ENCODE assay signal across 1 cellular context in the genomic region with DNA sequence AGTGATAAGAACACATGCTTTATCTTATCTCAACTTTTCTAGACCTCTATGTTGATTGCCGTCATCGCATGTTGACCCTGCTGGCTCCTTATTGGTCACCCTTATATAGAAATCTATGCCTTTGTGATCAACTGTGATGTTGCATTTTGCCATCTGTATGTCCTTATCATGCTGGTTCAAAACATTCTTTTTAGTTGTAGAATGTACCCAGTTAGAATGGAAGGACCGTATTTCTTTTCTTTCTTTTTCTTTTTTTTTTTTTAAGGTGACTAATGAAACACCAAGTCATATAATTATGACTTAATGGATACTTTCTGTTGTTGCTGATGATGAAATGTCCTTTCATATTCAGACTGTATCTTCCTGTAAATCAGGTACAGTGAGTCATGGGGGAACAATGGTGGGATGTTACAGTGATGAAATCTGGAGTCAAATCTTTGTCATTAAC.
TF ChIP-seq lines count a peak whose summit lies in the region.

No MANE protein-coding gene starts in this region.

TF ChIP-seq in K562, 482 proteins besides CTCF, POLR2A, EP300 and RAD21 (continued from another document and continues in another):
- TF ChIP-seq, protein P1, sequence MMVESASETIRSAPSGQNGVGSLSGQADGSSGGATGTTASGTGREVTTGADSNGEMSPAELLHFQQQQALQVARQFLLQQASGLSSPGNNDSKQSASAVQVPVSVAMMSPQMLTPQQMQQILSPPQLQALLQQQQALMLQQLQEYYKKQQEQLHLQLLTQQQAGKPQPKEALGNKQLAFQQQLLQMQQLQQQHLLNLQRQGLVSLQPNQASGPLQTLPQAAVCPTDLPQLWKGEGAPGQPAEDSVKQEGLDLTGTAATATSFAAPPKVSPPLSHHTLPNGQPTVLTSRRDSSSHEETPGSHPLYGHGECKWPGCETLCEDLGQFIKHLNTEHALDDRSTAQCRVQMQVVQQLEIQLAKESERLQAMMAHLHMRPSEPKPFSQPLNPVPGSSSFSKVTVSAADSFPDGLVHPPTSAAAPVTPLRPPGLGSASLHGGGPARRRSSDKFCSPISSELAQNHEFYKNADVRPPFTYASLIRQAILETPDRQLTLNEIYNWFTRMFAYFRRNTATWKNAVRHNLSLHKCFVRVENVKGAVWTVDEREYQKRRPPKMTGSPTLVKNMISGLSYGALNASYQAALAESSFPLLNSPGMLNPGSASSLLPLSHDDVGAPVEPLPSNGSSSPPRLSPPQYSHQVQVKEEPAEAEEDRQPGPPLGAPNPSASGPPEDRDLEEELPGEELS (CRISPR knock-in tag; IDR thresholded peaks at IDR 0.05; ENCODE audit: borderline replicate concordance), result no peak
- TF ChIP-seq SP2 (IDR thresholded peaks at IDR 0.05; ENCODE audit: extremely low read depth, low read depth, low read length, poor library complexity, severe bottlenecking) (no peak), FOXA1 (IDR thresholded peaks at IDR 0.05; ENCODE audit: borderline replicate concordance) (no peak), KDM4B (IDR thresholded peaks at IDR 0.05; ENCODE audit: borderline replicate concordance in 2 of 2, low read depth in 1 of 2) (no peak), ZNF589 (CRISPR knock-in tag; IDR thresholded peaks at IDR 0.05; ENCODE audit: low read depth) (no peak), EHMT2 (IDR thresholded peaks at IDR 0.05) (no peak), SRSF3 (IDR thresholded peaks at IDR 0.05; ENCODE audit: insufficient read depth, low read length) (no peak), KLF1 (tag; IDR thresholded peaks at IDR 0.05) (no peak), MCM3 (IDR thresholded peaks at IDR 0.05) (no peak), ZNF780A (CRISPR knock-in tag; IDR thresholded peaks at IDR 0.05) (no peak), HNRNPUL1 (IDR thresholded peaks at IDR 0.05; ENCODE audit: low read length) (no peak), RBM34 (IDR thresholded peaks at IDR 0.05; ENCODE audit: borderline replicate concordance, insufficient read depth, low read length) (no peak), TRIM24 (IDR thresholded peaks at IDR 0.05) (peak; percentile 75 to 83; a peak in 3 of 4 replicates), GTF2E2 (tag; IDR thresholded peaks at IDR 0.05) (no peak), POLR2B (IDR thresholded peaks at IDR 0.05; ENCODE audit: low read depth, partially characterized antibody) (no peak), ASH1L (IDR thresholded peaks at IDR 0.05; ENCODE audit: borderline replicate concordance, low read depth, partially characterized antibody) (peak; percentile 13), NELFE (IDR thresholded peaks at IDR 0.05; ENCODE audit: insufficient read depth, insufficient read length) (no peak), JUNB (CRISPR knock-in tag; conservative IDR thresholded peaks at IDR 0.05) (no peak)
- TF ChIP-seq, protein P2, sequence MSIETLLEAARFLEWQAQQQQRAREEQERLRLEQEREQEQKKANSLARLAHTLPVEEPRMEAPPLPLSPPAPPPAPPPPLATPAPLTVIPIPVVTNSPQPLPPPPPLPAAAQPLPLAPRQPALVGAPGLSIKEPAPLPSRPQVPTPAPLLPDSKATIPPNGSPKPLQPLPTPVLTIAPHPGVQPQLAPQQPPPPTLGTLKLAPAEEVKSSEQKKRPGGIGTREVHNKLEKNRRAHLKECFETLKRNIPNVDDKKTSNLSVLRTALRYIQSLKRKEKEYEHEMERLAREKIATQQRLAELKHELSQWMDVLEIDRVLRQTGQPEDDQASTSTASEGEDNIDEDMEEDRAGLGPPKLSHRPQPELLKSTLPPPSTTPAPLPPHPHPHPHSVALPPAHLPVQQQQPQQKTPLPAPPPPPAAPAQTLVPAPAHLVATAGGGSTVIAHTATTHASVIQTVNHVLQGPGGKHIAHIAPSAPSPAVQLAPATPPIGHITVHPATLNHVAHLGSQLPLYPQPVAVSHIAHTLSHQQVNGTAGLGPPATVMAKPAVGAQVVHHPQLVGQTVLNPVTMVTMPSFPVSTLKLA (conservative IDR thresholded peaks at IDR 0.05), result 0 out of 4 replicates have a peak, but pooled peaks of 1 of the 2 experiments have one; percentile 6
- TF ChIP-seq, protein P3, sequence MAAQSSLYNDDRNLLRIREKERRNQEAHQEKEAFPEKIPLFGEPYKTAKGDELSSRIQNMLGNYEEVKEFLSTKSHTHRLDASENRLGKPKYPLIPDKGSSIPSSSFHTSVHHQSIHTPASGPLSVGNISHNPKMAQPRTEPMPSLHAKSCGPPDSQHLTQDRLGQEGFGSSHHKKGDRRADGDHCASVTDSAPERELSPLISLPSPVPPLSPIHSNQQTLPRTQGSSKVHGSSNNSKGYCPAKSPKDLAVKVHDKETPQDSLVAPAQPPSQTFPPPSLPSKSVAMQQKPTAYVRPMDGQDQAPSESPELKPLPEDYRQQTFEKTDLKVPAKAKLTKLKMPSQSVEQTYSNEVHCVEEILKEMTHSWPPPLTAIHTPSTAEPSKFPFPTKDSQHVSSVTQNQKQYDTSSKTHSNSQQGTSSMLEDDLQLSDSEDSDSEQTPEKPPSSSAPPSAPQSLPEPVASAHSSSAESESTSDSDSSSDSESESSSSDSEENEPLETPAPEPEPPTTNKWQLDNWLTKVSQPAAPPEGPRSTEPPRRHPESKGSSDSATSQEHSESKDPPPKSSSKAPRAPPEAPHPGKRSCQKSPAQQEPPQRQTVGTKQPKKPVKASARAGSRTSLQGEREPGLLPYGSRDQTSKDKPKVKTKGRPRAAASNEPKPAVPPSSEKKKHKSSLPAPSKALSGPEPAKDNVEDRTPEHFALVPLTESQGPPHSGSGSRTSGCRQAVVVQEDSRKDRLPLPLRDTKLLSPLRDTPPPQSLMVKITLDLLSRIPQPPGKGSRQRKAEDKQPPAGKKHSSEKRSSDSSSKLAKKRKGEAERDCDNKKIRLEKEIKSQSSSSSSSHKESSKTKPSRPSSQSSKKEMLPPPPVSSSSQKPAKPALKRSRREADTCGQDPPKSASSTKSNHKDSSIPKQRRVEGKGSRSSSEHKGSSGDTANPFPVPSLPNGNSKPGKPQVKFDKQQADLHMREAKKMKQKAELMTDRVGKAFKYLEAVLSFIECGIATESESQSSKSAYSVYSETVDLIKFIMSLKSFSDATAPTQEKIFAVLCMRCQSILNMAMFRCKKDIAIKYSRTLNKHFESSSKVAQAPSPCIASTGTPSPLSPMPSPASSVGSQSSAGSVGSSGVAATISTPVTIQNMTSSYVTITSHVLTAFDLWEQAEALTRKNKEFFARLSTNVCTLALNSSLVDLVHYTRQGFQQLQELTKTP (IDR thresholded peaks at IDR 0.05; ENCODE audit: low read depth in 1 of 2, partially characterized antibody in 2 of 2), result peak in 1 of 2 experiments; percentile 13
- TF ChIP-seq, protein P4, sequence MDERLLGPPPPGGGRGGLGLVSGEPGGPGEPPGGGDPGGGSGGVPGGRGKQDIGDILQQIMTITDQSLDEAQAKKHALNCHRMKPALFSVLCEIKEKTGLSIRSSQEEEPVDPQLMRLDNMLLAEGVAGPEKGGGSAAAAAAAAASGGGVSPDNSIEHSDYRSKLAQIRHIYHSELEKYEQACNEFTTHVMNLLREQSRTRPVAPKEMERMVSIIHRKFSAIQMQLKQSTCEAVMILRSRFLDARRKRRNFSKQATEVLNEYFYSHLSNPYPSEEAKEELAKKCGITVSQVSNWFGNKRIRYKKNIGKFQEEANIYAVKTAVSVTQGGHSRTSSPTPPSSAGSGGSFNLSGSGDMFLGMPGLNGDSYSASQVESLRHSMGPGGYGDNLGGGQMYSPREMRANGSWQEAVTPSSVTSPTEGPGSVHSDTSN (CRISPR knock-in tag; IDR thresholded peaks at IDR 0.05; ENCODE audit: low read depth), result no peak
- TF ChIP-seq, protein P4 (tag; conservative IDR thresholded peaks at IDR 0.05; ENCODE audit: low read depth), result no peak
- TF ChIP-seq, protein P5, sequence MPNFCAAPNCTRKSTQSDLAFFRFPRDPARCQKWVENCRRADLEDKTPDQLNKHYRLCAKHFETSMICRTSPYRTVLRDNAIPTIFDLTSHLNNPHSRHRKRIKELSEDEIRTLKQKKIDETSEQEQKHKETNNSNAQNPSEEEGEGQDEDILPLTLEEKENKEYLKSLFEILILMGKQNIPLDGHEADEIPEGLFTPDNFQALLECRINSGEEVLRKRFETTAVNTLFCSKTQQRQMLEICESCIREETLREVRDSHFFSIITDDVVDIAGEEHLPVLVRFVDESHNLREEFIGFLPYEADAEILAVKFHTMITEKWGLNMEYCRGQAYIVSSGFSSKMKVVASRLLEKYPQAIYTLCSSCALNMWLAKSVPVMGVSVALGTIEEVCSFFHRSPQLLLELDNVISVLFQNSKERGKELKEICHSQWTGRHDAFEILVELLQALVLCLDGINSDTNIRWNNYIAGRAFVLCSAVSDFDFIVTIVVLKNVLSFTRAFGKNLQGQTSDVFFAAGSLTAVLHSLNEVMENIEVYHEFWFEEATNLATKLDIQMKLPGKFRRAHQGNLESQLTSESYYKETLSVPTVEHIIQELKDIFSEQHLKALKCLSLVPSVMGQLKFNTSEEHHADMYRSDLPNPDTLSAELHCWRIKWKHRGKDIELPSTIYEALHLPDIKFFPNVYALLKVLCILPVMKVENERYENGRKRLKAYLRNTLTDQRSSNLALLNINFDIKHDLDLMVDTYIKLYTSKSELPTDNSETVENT (CRISPR knock-in tag; IDR thresholded peaks at IDR 0.05), result no peak
- TF ChIP-seq, protein P6, sequence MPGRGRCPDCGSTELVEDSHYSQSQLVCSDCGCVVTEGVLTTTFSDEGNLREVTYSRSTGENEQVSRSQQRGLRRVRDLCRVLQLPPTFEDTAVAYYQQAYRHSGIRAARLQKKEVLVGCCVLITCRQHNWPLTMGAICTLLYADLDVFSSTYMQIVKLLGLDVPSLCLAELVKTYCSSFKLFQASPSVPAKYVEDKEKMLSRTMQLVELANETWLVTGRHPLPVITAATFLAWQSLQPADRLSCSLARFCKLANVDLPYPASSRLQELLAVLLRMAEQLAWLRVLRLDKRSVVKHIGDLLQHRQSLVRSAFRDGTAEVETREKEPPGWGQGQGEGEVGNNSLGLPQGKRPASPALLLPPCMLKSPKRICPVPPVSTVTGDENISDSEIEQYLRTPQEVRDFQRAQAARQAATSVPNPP (IDR thresholded peaks at IDR 0.05; ENCODE audit: borderline replicate concordance, insufficient read depth, insufficient read length), result no peak
- TF ChIP-seq, protein P7, sequence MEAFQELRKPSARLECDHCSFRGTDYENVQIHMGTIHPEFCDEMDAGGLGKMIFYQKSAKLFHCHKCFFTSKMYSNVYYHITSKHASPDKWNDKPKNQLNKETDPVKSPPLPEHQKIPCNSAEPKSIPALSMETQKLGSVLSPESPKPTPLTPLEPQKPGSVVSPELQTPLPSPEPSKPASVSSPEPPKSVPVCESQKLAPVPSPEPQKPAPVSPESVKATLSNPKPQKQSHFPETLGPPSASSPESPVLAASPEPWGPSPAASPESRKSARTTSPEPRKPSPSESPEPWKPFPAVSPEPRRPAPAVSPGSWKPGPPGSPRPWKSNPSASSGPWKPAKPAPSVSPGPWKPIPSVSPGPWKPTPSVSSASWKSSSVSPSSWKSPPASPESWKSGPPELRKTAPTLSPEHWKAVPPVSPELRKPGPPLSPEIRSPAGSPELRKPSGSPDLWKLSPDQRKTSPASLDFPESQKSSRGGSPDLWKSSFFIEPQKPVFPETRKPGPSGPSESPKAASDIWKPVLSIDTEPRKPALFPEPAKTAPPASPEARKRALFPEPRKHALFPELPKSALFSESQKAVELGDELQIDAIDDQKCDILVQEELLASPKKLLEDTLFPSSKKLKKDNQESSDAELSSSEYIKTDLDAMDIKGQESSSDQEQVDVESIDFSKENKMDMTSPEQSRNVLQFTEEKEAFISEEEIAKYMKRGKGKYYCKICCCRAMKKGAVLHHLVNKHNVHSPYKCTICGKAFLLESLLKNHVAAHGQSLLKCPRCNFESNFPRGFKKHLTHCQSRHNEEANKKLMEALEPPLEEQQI (IDR thresholded peaks at IDR 0.05), result 0 out of 2 replicates have a peak, but pooled peaks have one; percentile 44
- TF ChIP-seq, protein P8, sequence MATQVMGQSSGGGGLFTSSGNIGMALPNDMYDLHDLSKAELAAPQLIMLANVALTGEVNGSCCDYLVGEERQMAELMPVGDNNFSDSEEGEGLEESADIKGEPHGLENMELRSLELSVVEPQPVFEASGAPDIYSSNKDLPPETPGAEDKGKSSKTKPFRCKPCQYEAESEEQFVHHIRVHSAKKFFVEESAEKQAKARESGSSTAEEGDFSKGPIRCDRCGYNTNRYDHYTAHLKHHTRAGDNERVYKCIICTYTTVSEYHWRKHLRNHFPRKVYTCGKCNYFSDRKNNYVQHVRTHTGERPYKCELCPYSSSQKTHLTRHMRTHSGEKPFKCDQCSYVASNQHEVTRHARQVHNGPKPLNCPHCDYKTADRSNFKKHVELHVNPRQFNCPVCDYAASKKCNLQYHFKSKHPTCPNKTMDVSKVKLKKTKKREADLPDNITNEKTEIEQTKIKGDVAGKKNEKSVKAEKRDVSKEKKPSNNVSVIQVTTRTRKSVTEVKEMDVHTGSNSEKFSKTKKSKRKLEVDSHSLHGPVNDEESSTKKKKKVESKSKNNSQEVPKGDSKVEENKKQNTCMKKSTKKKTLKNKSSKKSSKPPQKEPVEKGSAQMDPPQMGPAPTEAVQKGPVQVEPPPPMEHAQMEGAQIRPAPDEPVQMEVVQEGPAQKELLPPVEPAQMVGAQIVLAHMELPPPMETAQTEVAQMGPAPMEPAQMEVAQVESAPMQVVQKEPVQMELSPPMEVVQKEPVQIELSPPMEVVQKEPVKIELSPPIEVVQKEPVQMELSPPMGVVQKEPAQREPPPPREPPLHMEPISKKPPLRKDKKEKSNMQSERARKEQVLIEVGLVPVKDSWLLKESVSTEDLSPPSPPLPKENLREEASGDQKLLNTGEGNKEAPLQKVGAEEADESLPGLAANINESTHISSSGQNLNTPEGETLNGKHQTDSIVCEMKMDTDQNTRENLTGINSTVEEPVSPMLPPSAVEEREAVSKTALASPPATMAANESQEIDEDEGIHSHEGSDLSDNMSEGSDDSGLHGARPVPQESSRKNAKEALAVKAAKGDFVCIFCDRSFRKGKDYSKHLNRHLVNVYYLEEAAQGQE (CRISPR knock-in tag; IDR thresholded peaks at IDR 0.05; ENCODE audit: low read depth), result no peak
- TF ChIP-seq, protein P9, sequence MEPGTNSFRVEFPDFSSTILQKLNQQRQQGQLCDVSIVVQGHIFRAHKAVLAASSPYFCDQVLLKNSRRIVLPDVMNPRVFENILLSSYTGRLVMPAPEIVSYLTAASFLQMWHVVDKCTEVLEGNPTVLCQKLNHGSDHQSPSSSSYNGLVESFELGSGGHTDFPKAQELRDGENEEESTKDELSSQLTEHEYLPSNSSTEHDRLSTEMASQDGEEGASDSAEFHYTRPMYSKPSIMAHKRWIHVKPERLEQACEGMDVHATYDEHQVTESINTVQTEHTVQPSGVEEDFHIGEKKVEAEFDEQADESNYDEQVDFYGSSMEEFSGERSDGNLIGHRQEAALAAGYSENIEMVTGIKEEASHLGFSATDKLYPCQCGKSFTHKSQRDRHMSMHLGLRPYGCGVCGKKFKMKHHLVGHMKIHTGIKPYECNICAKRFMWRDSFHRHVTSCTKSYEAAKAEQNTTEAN (CRISPR knock-in tag; IDR thresholded peaks at IDR 0.05), result no peak
